ENCODE assay signal across 8 cellular contexts in genomic region chr14:81435578-81436295, GRCh38. TPM values are rescaled to one million over a fixed set of nuclear protein-coding genes. Genes with fewer than 3 reads are reported as not detected.
DNase-seq lines count a peak whose midpoint lies in the region; ATAC-seq and TF ChIP-seq lines count a peak whose summit lies in the region.

No MANE protein-coding gene starts in this region.

- peaks cover 13% of the 10 kb centered on the region for H3K4me1 Mint-ChIP-seq in activated T-helper 1 cell treated with anti-CD3 and anti-CD28 coated beads, Interleukin-12 subunit alpha, Interleukin-12 subunit beta, Interleukin-2, Interleukin-4 antibody, amounts not matched to agents 30 ng/mL and 10 ng/mL and 1 ng/mL, durations not matched to agents 14 hours and 24 hours and 36 hours (ENCODE audit: low read depth)
- peaks cover 12 to 15% (median 13%) of the 10 kb centered on the region in 3 donors for H3K4me1 Mint-ChIP-seq in naive B cell

- H3K9me3 Mint-ChIP-seq in activated T-helper 1 cell treated with anti-CD3 and anti-CD28 coated beads, Interleukin-12 subunit alpha, Interleukin-12 subunit beta, Interleukin-2, Interleukin-4 antibody, amounts not matched to agents 30 ng/mL and 10 ng/mL and 1 ng/mL, durations not matched to agents 14 hours and 24 hours and 36 hours: no peaks in the 10 kb centered on the region
- no peaks in the 10 kb centered on the region for H3K9me3 Mint-ChIP-seq in naive B cell

- peaks cover 2% of the 10 kb centered on the region for H3K36me3 Mint-ChIP-seq in activated T-helper 1 cell treated with anti-CD3 and anti-CD28 coated beads, Interleukin-12 subunit alpha, Interleukin-12 subunit beta, Interleukin-2, Interleukin-4 antibody, amounts not matched to agents 30 ng/mL and 10 ng/mL and 1 ng/mL, durations not matched to agents 14 hours and 24 hours and 36 hours (ENCODE audit: low read depth)
- no peaks in the 10 kb centered on the region for H3K36me3 Mint-ChIP-seq in naive B cell

- TF ChIP-seq CTCF in fibroblast of pulmonary artery (IDR thresholded peaks at IDR 0.05; ENCODE audit: low read length, missing control alignments): no peak
- no peak for TF ChIP-seq CTCF in uterus (IDR thresholded peaks at IDR 0.05)

- intact Hi-C loops in activated T-helper 1 cell treated with anti-CD3 and anti-CD28 coated beads, Interleukin-12 subunit alpha, Interleukin-12 subunit beta, Interleukin-2, Interleukin-4 antibody, amounts not matched to agents 30 ng/mL and 10 ng/mL and 1 ng/mL, durations not matched to agents 14 hours and 24 hours and 36 hours (cut with micrococcal nuclease): no loop called here
- intact Hi-C loops in uterus (cut with DNase I; ENCODE audit: low total_unique reads): no loop called here

- peak; percentile 40 for DNase-seq in activated CD4-positive, alpha-beta T cell treated with anti-CD3 and anti-CD28 coated beads for 48 hours
- DNase-seq in activated CD4-positive, alpha-beta T cell treated with anti-CD3 and anti-CD28 coated beads, Interleukin-2, amount 50 U/mL, for 4 hours: no peak
- DNase-seq in NCI-H2227 treated with DMSO at 0.1 percent for 48 hours (lab: John Stamatoyannopoulos, UW) (peak; percentile 60), fibroblast of pulmonary artery (ENCODE audit: low read depth) (peak; percentile 11), naive B cell (peak; percentile 22), uterus (peak in 1 of 2 donors; percentile 41)
- DNase-seq in activated T-helper 1 cell treated with anti-CD3 and anti-CD28 coated beads, Interleukin-12 subunit alpha, Interleukin-12 subunit beta, Interleukin-2, Interleukin-4 antibody, amounts not matched to agents 30 ng/mL and 10 ng/mL and 1 ng/mL, durations not matched to agents 14 hours and 24 hours and 36 hours (ENCODE audit: low spot score): no peak

- no peaks in the 10 kb centered on the region for H3K36me3 ChIP-seq in uterus

- peaks cover 0 to 5% of the 10 kb centered on the region in 2 donors for H3K27me3 ChIP-seq in uterus

- no peak overlapping the region for H3K27ac Mint-ChIP-seq in activated T-helper 1 cell treated with anti-CD3 and anti-CD28 coated beads, Interleukin-12 subunit alpha, Interleukin-12 subunit beta, Interleukin-2, Interleukin-4 antibody, amounts not matched to agents 30 ng/mL and 10 ng/mL and 1 ng/mL, durations not matched to agents 14 hours and 24 hours and 36 hours
- H3K27ac Mint-ChIP-seq in naive B cell: peak overlapping the region in 1 of 6 donors; percentile 39

- H3K4me1 ChIP-seq in uterus: peaks cover 0 to 4% of the 10 kb centered on the region in 2 donors

- H3K4me3 Mint-ChIP-seq in activated T-helper 1 cell treated with anti-CD3 and anti-CD28 coated beads, Interleukin-12 subunit alpha, Interleukin-12 subunit beta, Interleukin-2, Interleukin-4 antibody, amounts not matched to agents 30 ng/mL and 10 ng/mL and 1 ng/mL, durations not matched to agents 14 hours and 24 hours and 36 hours: peak overlapping the region; percentile 78
- peak overlapping the region; percentile 83 to 95 (median 90) for H3K4me3 Mint-ChIP-seq in naive B cell

- peaks cover 67% of the 10 kb centered on the region for H3K27me3 Mint-ChIP-seq in activated T-helper 1 cell treated with anti-CD3 and anti-CD28 coated beads, Interleukin-12 subunit alpha, Interleukin-12 subunit beta, Interleukin-2, Interleukin-4 antibody, amounts not matched to agents 30 ng/mL and 10 ng/mL and 1 ng/mL, durations not matched to agents 14 hours and 24 hours and 36 hours (ENCODE audit: insufficient read depth)
- H3K27me3 Mint-ChIP-seq in naive B cell: peaks cover 68 to 79% (median 70%) of the 10 kb centered on the region in 3 donors

- no peak for TF ChIP-seq POLR2A in uterus (IDR thresholded peaks at IDR 0.05)

- no peaks in the 10 kb centered on the region for H3K9me3 ChIP-seq in uterus

- H3K4me3 ChIP-seq in fibroblast of pulmonary artery (replicated peaks; ENCODE audit: low read depth, low read length) (no peak overlapping the region), uterus (peak overlapping the region; percentile 27 to 61)

- H3K27ac ChIP-seq in uterus: no peak overlapping the region

- peak; percentile 33 for ATAC-seq in HG02981 (IDR thresholded peaks at IDR 0.05; ENCODE audit: unreplicated experiment)
- peak; percentile 62 to 64 for ATAC-seq in naive B cell (ENCODE audit: low read depth in 2 of 2)

RNA-seq across cellular contexts. Expression of gene STON2, which starts 35.6 kb away (rescaled TPM):
- total RNA-seq in activated T-helper 1 cell treated with anti-CD3 and anti-CD28 coated beads, Interleukin-12 subunit alpha, Interleukin-12 subunit beta, Interleukin-2, Interleukin-4 antibody, amounts not matched to agents 30 ng/mL and 10 ng/mL and 1 ng/mL, durations not matched to agents 14 hours and 24 hours and 36 hours: 0.44 and 0.47 TPM in 2 replicates
- under 1 TPM in 4 of 6 donors, not detected in 2; 0.21 to 0.84 (median 0.29) TPM for polyA plus RNA-seq in naive B cell (ENCODE audit: low read depth in 6 of 6)
- 10 to 100 TPM in 2 of 4 donors, 1 to 10 TPM in 2; 3.3 to 87.8 (median 11.0) TPM for total RNA-seq in uterus

Comparison
In these comparisons a context has a peak if more than half of its experiments do, and no peak if none do; other contexts are left out.
1. DNase-seq: peak in activated CD4-positive, alpha-beta T cell treated with anti-CD3 and anti-CD28 coated beads for 48 hours (single experiment), NCI-H2227 treated with DMSO at 0.1 percent for 48 hours (single experiment), fibroblast of pulmonary artery (single experiment) and naive B cell (single experiment); none in activated CD4-positive, alpha-beta T cell treated with anti-CD3 and anti-CD28 coated beads, Interleukin-2, amount 50 U/mL, for 4 hours (0 of 2) and activated T-helper 1 cell treated with anti-CD3 and anti-CD28 coated beads, Interleukin-12 subunit alpha, Interleukin-12 subunit beta, Interleukin-2, Interleukin-4 antibody, amounts not matched to agents 30 ng/mL and 10 ng/mL and 1 ng/mL, durations not matched to agents 14 hours and 24 hours and 36 hours (single experiment).